In genomic region chr2:188984126-188984525, GRCh38 we compare ENCODE assay signal across 1 cellular context.
TF ChIP-seq lines count a peak whose summit lies in the region.

No MANE protein-coding gene starts in this region.

TF ChIP-seq in SK-N-SH, 30 proteins besides CTCF, POLR2A, EP300 and RAD21 (continued from another document):
- TF ChIP-seq GATA2 (CRISPR knock-in tag; IDR thresholded peaks at IDR 0.05) (no peak), TEAD4 (IDR thresholded peaks at IDR 0.05; ENCODE audit: borderline replicate concordance, insufficient read depth) (no peak), TCF12 (IDR thresholded peaks at IDR 0.05) (no peak; the same call in 1 of the 2 replicates), FOXM1 (IDR thresholded peaks at IDR 0.05; ENCODE audit: low read depth) (no peak), SMC3 (IDR thresholded peaks at IDR 0.05; ENCODE audit: low read depth, low read length) (peak; percentile 35; the same call in 1 of the 2 replicates), CHD2 (IDR thresholded peaks at IDR 0.05; ENCODE audit: low read length, partially characterized antibody) (no peak), PBX3 (IDR thresholded peaks at IDR 0.05) (no peak), IRF3 (IDR thresholded peaks at IDR 0.05; ENCODE audit: low read depth, low read length) (no peak), MEF2A (IDR thresholded peaks at IDR 0.05; ENCODE audit: borderline replicate concordance, low read depth) (no peak), FOXJ3 (CRISPR knock-in tag; IDR thresholded peaks at IDR 0.05) (no peak), POLR2AphosphoS5 (IDR thresholded peaks at IDR 0.05; ENCODE audit: low read depth, low read length) (0 out of 2 replicates have a peak, but pooled peaks have one; percentile 22), FOSL2 (IDR thresholded peaks at IDR 0.05; ENCODE audit: borderline replicate concordance, low read depth) (no peak), GABPA (IDR thresholded peaks at IDR 0.05; ENCODE audit: low read depth) (no peak)
- TF ChIP-seq, protein P1, sequence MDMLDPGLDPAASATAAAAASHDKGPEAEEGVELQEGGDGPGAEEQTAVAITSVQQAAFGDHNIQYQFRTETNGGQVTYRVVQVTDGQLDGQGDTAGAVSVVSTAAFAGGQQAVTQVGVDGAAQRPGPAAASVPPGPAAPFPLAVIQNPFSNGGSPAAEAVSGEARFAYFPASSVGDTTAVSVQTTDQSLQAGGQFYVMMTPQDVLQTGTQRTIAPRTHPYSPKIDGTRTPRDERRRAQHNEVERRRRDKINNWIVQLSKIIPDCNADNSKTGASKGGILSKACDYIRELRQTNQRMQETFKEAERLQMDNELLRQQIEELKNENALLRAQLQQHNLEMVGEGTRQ (IDR thresholded peaks at IDR 0.05; ENCODE audit: borderline replicate concordance, low read depth, low read length) = no peak
